ENCODE assay signal across 19 cellular contexts in genomic region chr4:79996950-79997349, GRCh38.
"Had no signal": no experiment of that assay in that cellular context is flagged by ENCODE, and none has a peak within 500 bp of the region (broad histone marks: within the 10 kb centered on the region; RNA-seq: fewer than 3 reads in every experiment).

No MANE protein-coding gene starts in this region.

- H3K9me3 Mint-ChIP-seq: activated T-cell treated with anti-CD3 and anti-CD28 coated beads, Interleukin-2, amount 50 U/mL, for 4 hours had no signal

- DNase-seq: activated CD4-positive, alpha-beta memory T cell treated with anti-CD3 and anti-CD28 coated beads for 36 hours; activated CD4-positive, alpha-beta T cell treated with anti-CD3 and anti-CD28 coated beads, Interleukin-2, amount 10 ng/mL, durations not matched to agents 24 days and 14 days; activated CD4-positive, CD25-positive, alpha-beta regulatory T cell treated with anti-CD3 and anti-CD28 coated beads, Interleukin-2, amount 50 U/mL, for 72 hours; activated CD8-positive, alpha-beta memory T cell treated with anti-CD3 and anti-CD28 coated beads for 24 hours; activated T-cell treated with anti-CD3 and anti-CD28 coated beads, Interleukin-2, amount 50 U/mL, for 4 hours; cerebellar nuclear complex; Kasumi-1; KBM-7; NCI-H1048; NCI-H146; NCI-H2029 treated with DMSO at 0.1 percent for 48 hours; NCI-H345; NCI-H524; PC-3; SHP77 treated with DMSO at 0.1 percent for 48 hours; T-helper 9 cell had no signal

- ATAC-seq: activated naive CD4-positive, alpha-beta T cell treated with anti-CD3 and anti-CD28 coated beads, Interleukin-2, amount 50 U/mL, for 72 hours; activated T-cell treated with anti-CD3 and anti-CD28 coated beads, Interleukin-2, amount 50 U/mL, for 4 hours; PC-3; WTC11 had no signal

- H3K27ac Mint-ChIP-seq: activated CD4-positive, alpha-beta memory T cell treated with anti-CD3 and anti-CD28 coated beads for 36 hours; activated CD4-positive, alpha-beta T cell treated with anti-CD3 and anti-CD28 coated beads, Interleukin-2, amount 10 ng/mL, durations not matched to agents 24 days and 14 days; activated naive CD4-positive, alpha-beta T cell treated with anti-CD3 and anti-CD28 coated beads, Interleukin-2, amount 50 U/mL, for 72 hours; T-helper 1 cell treated with Interleukin-12 subunit alpha and Interleukin-12 subunit beta and Interleukin-4 antibody, amounts not matched to agents 30 μg/mL and 1 μg/mL, for 36 hours; WTC11 had no signal

- H3K27me3 Mint-ChIP-seq: activated CD4-positive, alpha-beta memory T cell treated with anti-CD3 and anti-CD28 coated beads for 36 hours; activated CD4-positive, alpha-beta T cell treated with anti-CD3 and anti-CD28 coated beads, Interleukin-2, amount 10 ng/mL, durations not matched to agents 24 days and 14 days had no signal

- H3K4me3 Mint-ChIP-seq: activated CD4-positive, alpha-beta memory T cell treated with anti-CD3 and anti-CD28 coated beads for 36 hours; activated CD4-positive, alpha-beta T cell treated with anti-CD3 and anti-CD28 coated beads, Interleukin-2, amount 10 ng/mL, durations not matched to agents 24 days and 14 days; activated T-cell treated with anti-CD3 and anti-CD28 coated beads, Interleukin-2, amount 50 U/mL, for 4 hours; T-helper 1 cell treated with Interleukin-12 subunit alpha and Interleukin-12 subunit beta and Interleukin-4 antibody, amounts not matched to agents 30 μg/mL and 1 μg/mL, for 36 hours; WTC11 had no signal
